ENCODE assay signal across 1 cellular context in the genomic region with DNA sequence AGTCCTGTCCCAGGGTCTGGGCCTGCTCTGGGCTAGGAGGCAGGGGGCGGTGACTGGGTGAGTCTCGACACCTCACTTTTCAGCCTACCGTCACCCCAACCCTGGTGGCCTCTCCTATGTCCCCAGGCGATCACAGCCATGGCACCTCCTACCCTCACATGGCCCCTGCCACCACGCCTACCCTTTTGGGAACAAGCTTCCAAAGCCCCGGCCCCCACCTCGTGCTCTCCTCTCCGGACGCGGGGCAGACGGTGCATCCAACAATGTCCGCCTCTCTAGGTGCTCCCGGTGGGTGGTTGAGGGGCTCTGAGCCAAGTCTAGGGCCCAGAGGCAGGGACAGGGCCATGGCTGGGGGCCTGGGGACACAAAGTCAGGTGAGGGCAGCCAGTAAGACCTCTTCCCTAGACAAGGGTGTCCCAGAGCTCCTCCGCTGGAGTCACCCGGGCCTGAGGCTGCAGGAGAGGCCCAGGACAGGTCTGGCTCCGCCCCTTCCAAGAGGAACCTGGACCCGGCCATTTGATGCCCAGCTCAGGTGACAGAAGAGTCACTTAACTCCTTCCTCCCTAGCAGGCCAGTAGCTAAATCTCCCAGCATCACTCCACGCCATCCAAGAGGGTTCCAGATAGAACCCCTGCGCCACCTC.
A peak's percentile ranks its signal among the peaks of the same experiment; 100 is the strongest.
TF ChIP-seq lines count a peak whose summit lies in the region.

A gene with protein sequence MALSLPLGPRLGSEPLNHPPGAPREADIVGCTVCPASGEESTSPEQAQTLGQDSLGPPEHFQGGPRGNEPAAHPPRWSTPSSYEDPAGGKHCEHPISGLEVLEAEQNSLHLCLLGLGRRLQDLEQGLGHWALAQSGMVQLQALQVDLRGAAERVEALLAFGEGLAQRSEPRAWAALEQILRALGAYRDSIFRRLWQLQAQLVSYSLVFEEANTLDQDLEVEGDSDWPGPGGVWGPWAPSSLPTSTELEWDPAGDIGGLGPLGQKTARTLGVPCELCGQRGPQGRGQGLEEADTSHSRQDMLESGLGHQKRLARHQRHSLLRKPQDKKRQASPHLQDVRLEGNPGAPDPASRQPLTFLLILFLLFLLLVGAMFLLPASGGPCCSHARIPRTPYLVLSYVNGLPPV (minus strand): TSS at position 478 of the 643 bp plus-strand sequence. CDS start 132 bp downstream, at position 346.

TF ChIP-seq in HepG2, 621 proteins besides CTCF, POLR2A, EP300 and RAD21 (continued from another document and continues in another):
- TF ChIP-seq, protein P1, sequence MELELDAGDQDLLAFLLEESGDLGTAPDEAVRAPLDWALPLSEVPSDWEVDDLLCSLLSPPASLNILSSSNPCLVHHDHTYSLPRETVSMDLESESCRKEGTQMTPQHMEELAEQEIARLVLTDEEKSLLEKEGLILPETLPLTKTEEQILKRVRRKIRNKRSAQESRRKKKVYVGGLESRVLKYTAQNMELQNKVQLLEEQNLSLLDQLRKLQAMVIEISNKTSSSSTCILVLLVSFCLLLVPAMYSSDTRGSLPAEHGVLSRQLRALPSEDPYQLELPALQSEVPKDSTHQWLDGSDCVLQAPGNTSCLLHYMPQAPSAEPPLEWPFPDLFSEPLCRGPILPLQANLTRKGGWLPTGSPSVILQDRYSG (CRISPR knock-in tag; IDR thresholded peaks at IDR 0.05): no peak
- TF ChIP-seq, protein P2, sequence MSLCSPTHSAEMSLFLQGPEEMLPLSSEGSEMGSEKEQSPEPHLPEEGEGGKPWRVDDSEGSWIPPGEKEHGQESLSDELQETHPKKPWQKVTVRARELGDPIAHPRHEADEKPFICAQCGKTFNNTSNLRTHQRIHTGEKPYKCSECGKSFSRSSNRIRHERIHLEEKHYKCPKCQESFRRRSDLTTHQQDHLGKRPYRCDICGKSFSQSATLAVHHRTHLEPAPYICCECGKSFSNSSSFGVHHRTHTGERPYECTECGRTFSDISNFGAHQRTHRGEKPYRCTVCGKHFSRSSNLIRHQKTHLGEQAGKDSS (CRISPR knock-in tag; IDR thresholded peaks at IDR 0.05; ENCODE audit: borderline replicate concordance, low read depth): 0 out of 2 replicates have a peak, but pooled peaks have one; percentile 60
- TF ChIP-seq, protein P3, sequence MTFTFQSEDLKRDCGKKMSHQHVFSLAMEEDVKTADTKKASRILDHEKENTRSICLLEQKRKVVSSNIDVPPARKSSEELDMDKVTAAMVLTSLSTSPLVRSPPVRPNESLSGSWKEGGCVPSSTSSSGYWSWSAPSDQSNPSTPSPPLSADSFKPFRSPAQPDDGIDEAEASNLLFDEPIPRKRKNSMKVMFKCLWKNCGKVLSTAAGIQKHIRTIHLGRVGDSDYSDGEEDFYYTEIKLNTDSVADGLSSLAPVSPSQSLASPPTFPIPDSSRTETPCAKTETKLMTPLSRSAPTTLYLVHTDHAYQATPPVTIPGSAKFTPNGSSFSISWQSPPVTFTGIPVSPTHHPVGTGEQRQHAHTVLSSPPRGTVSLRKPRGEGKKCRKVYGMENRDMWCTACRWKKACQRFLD (CRISPR knock-in tag; IDR thresholded peaks at IDR 0.05; ENCODE audit: borderline replicate concordance): 0 out of 2 replicates have a peak, but pooled peaks have one; percentile 75
- TF ChIP-seq, protein P4, sequence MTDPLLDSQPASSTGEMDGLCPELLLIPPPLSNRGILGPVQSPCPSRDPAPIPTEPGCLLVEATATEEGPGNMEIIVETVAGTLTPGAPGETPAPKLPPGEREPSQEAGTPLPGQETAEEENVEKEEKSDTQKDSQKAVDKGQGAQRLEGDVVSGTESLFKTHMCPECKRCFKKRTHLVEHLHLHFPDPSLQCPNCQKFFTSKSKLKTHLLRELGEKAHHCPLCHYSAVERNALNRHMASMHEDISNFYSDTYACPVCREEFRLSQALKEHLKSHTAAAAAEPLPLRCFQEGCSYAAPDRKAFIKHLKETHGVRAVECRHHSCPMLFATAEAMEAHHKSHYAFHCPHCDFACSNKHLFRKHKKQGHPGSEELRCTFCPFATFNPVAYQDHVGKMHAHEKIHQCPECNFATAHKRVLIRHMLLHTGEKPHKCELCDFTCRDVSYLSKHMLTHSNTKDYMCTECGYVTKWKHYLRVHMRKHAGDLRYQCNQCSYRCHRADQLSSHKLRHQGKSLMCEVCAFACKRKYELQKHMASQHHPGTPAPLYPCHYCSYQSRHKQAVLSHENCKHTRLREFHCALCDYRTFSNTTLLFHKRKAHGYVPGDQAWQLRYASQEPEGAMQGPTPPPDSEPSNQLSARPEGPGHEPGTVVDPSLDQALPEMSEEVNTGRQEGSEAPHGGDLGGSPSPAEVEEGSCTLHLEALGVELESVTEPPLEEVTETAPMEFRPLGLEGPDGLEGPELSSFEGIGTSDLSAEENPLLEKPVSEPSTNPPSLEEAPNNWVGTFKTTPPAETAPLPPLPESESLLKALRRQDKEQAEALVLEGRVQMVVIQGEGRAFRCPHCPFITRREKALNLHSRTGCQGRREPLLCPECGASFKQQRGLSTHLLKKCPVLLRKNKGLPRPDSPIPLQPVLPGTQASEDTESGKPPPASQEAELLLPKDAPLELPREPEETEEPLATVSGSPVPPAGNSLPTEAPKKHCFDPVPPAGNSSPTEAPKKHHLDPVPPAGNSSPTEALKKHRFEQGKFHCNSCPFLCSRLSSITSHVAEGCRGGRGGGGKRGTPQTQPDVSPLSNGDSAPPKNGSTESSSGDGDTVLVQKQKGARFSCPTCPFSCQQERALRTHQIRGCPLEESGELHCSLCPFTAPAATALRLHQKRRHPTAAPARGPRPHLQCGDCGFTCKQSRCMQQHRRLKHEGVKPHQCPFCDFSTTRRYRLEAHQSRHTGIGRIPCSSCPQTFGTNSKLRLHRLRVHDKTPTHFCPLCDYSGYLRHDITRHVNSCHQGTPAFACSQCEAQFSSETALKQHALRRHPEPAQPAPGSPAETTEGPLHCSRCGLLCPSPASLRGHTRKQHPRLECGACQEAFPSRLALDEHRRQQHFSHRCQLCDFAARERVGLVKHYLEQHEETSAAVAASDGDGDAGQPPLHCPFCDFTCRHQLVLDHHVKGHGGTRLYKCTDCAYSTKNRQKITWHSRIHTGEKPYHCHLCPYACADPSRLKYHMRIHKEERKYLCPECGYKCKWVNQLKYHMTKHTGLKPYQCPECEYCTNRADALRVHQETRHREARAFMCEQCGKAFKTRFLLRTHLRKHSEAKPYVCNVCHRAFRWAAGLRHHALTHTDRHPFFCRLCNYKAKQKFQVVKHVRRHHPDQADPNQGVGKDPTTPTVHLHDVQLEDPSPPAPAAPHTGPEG (CRISPR knock-in tag; IDR thresholded peaks at IDR 0.05): peak; percentile 42; the same call in 1 of the 2 replicates
- TF ChIP-seq BHLHE40 (IDR thresholded peaks at IDR 0.05; ENCODE audit: low read length) (0 out of 2 replicates have a peak, but pooled peaks have one; percentile 16), BORCS8-MEF2B (CRISPR knock-in tag; IDR thresholded peaks at IDR 0.05) (peak; percentile 61; the same call in 1 of the 2 replicates), MYC (CRISPR knock-in tag; IDR thresholded peaks at IDR 0.05; ENCODE audit: borderline replicate concordance) (peak; percentile 79), SMYD3 (CRISPR knock-in tag; IDR thresholded peaks at IDR 0.05) (no peak), ZNF883 (CRISPR knock-in tag; IDR thresholded peaks at IDR 0.05; ENCODE audit: not compliant biosample characterization) (peak; percentile 58), ZNF253 (CRISPR knock-in tag; IDR thresholded peaks at IDR 0.05; ENCODE audit: borderline replicate concordance) (0 out of 2 replicates have a peak, but pooled peaks have one; percentile 37), ASH2L (IDR thresholded peaks at IDR 0.05; ENCODE audit: insufficient read length, low read depth, low read length) (peak; percentile 36), NBN (conservative IDR thresholded peaks at IDR 0.05) (no peak), YY1 (IDR thresholded peaks at IDR 0.05; ENCODE audit: insufficient read depth, insufficient replicate concordance, low read depth, low read length) (peak; percentile 20)
- TF ChIP-seq, protein P5, sequence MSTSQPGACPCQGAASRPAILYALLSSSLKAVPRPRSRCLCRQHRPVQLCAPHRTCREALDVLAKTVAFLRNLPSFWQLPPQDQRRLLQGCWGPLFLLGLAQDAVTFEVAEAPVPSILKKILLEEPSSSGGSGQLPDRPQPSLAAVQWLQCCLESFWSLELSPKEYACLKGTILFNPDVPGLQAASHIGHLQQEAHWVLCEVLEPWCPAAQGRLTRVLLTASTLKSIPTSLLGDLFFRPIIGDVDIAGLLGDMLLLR (CRISPR knock-in tag; IDR thresholded peaks at IDR 0.05): no peak
- TF ChIP-seq, protein P6, sequence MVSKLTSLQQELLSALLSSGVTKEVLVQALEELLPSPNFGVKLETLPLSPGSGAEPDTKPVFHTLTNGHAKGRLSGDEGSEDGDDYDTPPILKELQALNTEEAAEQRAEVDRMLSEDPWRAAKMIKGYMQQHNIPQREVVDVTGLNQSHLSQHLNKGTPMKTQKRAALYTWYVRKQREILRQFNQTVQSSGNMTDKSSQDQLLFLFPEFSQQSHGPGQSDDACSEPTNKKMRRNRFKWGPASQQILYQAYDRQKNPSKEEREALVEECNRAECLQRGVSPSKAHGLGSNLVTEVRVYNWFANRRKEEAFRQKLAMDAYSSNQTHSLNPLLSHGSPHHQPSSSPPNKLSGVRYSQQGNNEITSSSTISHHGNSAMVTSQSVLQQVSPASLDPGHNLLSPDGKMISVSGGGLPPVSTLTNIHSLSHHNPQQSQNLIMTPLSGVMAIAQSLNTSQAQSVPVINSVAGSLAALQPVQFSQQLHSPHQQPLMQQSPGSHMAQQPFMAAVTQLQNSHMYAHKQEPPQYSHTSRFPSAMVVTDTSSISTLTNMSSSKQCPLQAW (CRISPR knock-in tag; IDR thresholded peaks at IDR 0.05): peak; percentile 66; the same call in 1 of the 2 replicates
- TF ChIP-seq, protein P7, sequence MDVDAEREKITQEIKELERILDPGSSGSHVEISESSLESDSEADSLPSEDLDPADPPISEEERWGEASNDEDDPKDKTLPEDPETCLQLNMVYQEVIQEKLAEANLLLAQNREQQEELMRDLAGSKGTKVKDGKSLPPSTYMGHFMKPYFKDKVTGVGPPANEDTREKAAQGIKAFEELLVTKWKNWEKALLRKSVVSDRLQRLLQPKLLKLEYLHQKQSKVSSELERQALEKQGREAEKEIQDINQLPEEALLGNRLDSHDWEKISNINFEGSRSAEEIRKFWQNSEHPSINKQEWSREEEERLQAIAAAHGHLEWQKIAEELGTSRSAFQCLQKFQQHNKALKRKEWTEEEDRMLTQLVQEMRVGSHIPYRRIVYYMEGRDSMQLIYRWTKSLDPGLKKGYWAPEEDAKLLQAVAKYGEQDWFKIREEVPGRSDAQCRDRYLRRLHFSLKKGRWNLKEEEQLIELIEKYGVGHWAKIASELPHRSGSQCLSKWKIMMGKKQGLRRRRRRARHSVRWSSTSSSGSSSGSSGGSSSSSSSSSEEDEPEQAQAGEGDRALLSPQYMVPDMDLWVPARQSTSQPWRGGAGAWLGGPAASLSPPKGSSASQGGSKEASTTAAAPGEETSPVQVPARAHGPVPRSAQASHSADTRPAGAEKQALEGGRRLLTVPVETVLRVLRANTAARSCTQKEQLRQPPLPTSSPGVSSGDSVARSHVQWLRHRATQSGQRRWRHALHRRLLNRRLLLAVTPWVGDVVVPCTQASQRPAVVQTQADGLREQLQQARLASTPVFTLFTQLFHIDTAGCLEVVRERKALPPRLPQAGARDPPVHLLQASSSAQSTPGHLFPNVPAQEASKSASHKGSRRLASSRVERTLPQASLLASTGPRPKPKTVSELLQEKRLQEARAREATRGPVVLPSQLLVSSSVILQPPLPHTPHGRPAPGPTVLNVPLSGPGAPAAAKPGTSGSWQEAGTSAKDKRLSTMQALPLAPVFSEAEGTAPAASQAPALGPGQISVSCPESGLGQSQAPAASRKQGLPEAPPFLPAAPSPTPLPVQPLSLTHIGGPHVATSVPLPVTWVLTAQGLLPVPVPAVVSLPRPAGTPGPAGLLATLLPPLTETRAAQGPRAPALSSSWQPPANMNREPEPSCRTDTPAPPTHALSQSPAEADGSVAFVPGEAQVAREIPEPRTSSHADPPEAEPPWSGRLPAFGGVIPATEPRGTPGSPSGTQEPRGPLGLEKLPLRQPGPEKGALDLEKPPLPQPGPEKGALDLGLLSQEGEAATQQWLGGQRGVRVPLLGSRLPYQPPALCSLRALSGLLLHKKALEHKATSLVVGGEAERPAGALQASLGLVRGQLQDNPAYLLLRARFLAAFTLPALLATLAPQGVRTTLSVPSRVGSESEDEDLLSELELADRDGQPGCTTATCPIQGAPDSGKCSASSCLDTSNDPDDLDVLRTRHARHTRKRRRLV (CRISPR knock-in tag; IDR thresholded peaks at IDR 0.05): peak; percentile 82; the same call in 1 of the 2 replicates
- TF ChIP-seq, protein P8, sequence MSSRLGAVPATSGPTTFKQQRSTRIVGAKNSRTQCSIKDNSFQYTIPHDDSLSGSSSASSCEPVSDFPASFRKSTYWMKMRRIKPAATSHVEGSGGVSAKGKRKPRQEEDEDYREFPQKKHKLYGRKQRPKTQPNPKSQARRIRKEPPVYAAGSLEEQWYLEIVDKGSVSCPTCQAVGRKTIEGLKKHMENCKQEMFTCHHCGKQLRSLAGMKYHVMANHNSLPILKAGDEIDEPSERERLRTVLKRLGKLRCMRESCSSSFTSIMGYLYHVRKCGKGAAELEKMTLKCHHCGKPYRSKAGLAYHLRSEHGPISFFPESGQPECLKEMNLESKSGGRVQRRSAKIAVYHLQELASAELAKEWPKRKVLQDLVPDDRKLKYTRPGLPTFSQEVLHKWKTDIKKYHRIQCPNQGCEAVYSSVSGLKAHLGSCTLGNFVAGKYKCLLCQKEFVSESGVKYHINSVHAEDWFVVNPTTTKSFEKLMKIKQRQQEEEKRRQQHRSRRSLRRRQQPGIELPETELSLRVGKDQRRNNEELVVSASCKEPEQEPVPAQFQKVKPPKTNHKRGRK (CRISPR knock-in tag; IDR thresholded peaks at IDR 0.05): no peak
- TF ChIP-seq, protein P9, sequence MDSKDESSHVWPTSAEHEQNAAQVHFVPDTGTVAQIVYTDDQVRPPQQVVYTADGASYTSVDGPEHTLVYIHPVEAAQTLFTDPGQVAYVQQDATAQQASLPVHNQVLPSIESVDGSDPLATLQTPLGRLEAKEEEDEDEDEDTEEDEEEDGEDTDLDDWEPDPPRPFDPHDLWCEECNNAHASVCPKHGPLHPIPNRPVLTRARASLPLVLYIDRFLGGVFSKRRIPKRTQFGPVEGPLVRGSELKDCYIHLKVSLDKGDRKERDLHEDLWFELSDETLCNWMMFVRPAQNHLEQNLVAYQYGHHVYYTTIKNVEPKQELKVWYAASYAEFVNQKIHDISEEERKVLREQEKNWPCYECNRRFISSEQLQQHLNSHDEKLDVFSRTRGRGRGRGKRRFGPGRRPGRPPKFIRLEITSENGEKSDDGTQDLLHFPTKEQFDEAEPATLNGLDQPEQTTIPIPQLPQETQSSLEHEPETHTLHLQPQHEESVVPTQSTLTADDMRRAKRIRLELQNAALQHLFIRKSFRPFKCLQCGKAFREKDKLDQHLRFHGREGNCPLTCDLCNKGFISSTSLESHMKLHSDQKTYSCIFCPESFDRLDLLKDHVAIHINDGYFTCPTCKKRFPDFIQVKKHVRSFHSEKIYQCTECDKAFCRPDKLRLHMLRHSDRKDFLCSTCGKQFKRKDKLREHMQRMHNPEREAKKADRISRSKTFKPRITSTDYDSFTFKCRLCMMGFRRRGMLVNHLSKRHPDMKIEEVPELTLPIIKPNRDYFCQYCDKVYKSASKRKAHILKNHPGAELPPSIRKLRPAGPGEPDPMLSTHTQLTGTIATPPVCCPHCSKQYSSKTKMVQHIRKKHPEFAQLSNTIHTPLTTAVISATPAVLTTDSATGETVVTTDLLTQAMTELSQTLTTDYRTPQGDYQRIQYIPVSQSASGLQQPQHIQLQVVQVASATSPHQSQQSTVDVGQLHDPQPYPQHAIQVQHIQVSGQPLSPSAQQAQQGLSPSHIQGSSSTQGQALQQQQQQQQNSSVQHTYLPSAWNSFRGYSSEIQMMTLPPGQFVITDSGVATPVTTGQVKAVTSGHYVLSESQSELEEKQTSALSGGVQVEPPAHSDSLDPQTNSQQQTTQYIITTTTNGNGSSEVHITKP (CRISPR knock-in tag; IDR thresholded peaks at IDR 0.05; ENCODE audit: low read depth): 0 out of 2 replicates have a peak, but pooled peaks have one; percentile 72
- TF ChIP-seq, protein P10, sequence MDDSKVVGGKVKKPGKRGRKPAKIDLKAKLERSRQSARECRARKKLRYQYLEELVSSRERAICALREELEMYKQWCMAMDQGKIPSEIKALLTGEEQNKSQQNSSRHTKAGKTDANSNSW (CRISPR knock-in tag; IDR thresholded peaks at IDR 0.05; ENCODE audit: borderline replicate concordance): no peak
- TF ChIP-seq, protein P11, sequence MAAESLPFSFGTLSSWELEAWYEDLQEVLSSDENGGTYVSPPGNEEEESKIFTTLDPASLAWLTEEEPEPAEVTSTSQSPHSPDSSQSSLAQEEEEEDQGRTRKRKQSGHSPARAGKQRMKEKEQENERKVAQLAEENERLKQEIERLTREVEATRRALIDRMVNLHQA (CRISPR knock-in tag; IDR thresholded peaks at IDR 0.05): no peak
